In genomic region chr12:52618866-52619265, GRCh38 we compare ENCODE assay signal across 17 cellular contexts. TPM values are rescaled to one million over a fixed set of nuclear protein-coding genes. Genes with fewer than 3 reads are reported as not detected.
DNase-seq lines count a peak whose midpoint lies in the region; ATAC-seq and TF ChIP-seq lines count a peak whose summit lies in the region.
"Had no signal": no experiment of that assay in that cellular context is flagged by ENCODE, and none has a peak within 500 bp of the region (broad histone marks: within the 10 kb centered on the region; RNA-seq: fewer than 3 reads in every experiment).

No MANE protein-coding gene starts in this region.

- H2BK12ac ChIP-seq in neuronal stem cell (ENCODE audit: low read length): no peak overlapping the region

- H4K91ac ChIP-seq in neuronal stem cell (ENCODE audit: low read depth, low read length, poor library complexity): no peak overlapping the region

- no peaks in the 10 kb centered on the region for H4K20me1 ChIP-seq in neural progenitor cell (ENCODE audit: low read depth)
- H4K20me1 ChIP-seq: BLaER1 treated with 17β-estradiol and CSF1 and Interleukin-3, amounts not matched to agents 10 nM and 100 nM had no signal

- H2AFZ ChIP-seq in neuronal stem cell (ENCODE audit: low read length) (no peak overlapping the region), neural progenitor cell (replicated peaks) (no peak overlapping the region)

- no peaks in the 10 kb centered on the region for H3K36me3 ChIP-seq in CD8-positive, alpha-beta T cell (ENCODE audit: insufficient read depth, low read length)
- H3K36me3 ChIP-seq in neuronal stem cell (replicated peaks in 1 of 2; ENCODE audit: control insufficient read depth in 2 of 2, insufficient read depth in 2 of 2, low read length in 2 of 2) (no peaks in the 10 kb centered on the region), neural progenitor cell (no peaks in the 10 kb centered on the region)
- H3K36me3 ChIP-seq: BLaER1 treated with 17β-estradiol and CSF1 and Interleukin-3, amounts not matched to agents 10 nM and 100 nM; HAP-1 had no signal

- H3K27ac ChIP-seq in CD8-positive, alpha-beta T cell (ENCODE audit: low read depth, low read length): no peak overlapping the region
- no peak overlapping the region for H3K27ac ChIP-seq in neuronal stem cell (replicated peaks; ENCODE audit: low read length)
- no peak overlapping the region for H3K27ac ChIP-seq in neural progenitor cell

- no peak overlapping the region for H4K8ac ChIP-seq in neuronal stem cell (ENCODE audit: low read depth, low read length)

- H3K36me3 Mint-ChIP-seq in activated naive CD4-positive, alpha-beta T cell treated with anti-CD3 and anti-CD28 coated beads, Interleukin-2, amount 50 U/mL, for 24 hours: peaks cover 1% of the 10 kb centered on the region
- H3K36me3 Mint-ChIP-seq in CD8-positive, alpha-beta T cell: no peaks in the 10 kb centered on the region
- no peaks in the 10 kb centered on the region for H3K36me3 Mint-ChIP-seq in neural progenitor cell
- H3K36me3 Mint-ChIP-seq: CD4-positive, CD25-positive, alpha-beta regulatory T cell had no signal

- H3K9me3 Mint-ChIP-seq in activated naive CD4-positive, alpha-beta T cell treated with anti-CD3 and anti-CD28 coated beads, Interleukin-2, amount 50 U/mL, for 24 hours: no peaks in the 10 kb centered on the region
- no peaks in the 10 kb centered on the region for H3K9me3 Mint-ChIP-seq in CD8-positive, alpha-beta T cell
- H3K9me3 Mint-ChIP-seq in neural progenitor cell: no peaks in the 10 kb centered on the region

- POLR2A ChIA-PET in CD8-positive, alpha-beta T cell (lab: Charles Lee): interaction anchor here (1.2 to 1.7 kb wide), 3 partner anchors 8 to 17 kb away, joined by 3 to 6 read pairs (median 6); no protein-coding TSS in a partner anchor

- peak overlapping the region; percentile 20 for H2AK5ac ChIP-seq in neuronal stem cell (ENCODE audit: low read depth, low read length)

- H2BK5ac ChIP-seq in neuronal stem cell (ENCODE audit: low read length): no peak overlapping the region

- no peak overlapping the region for H3K4ac ChIP-seq in neuronal stem cell (ENCODE audit: low read length)

- peaks cover 98% of the 10 kb centered on the region for H3K4me1 Mint-ChIP-seq in activated naive CD4-positive, alpha-beta T cell treated with anti-CD3 and anti-CD28 coated beads, Interleukin-2, amount 50 U/mL, for 24 hours
- peaks cover 58% of the 10 kb centered on the region for H3K4me1 Mint-ChIP-seq in CD8-positive, alpha-beta T cell (ENCODE audit: low read depth)
- H3K4me1 Mint-ChIP-seq in neural progenitor cell: peaks cover 5% of the 10 kb centered on the region

- no peak overlapping the region for H3K9ac ChIP-seq in neuronal stem cell (ENCODE audit: low read depth, low read length, poor library complexity)
- no peak overlapping the region for H3K9ac ChIP-seq in neural progenitor cell
- H3K9ac ChIP-seq: BLaER1 treated with 17β-estradiol and CSF1 and Interleukin-3, amounts not matched to agents 10 nM and 100 nM had no signal

- no peak for ATAC-seq in CD8-positive, alpha-beta T cell
- ATAC-seq: GM12878 had no signal

- DNase-seq in activated naive CD4-positive, alpha-beta T cell treated with anti-CD3 and anti-CD28 coated beads, Interleukin-2, amount 50 U/mL, for 16 hours: no peak
- DNase-seq in CD8-positive, alpha-beta T cell: peak in 1 of 7 experiments; percentile 42
- peak; percentile 39 for DNase-seq in ecto neural progenitor cell (ENCODE audit: low spot score)
- DNase-seq in neuronal stem cell (ENCODE audit: low spot score): no peak
- DNase-seq in NOMO-1 treated with DMSO at 0.1 percent for 48 hours (lab: John Stamatoyannopoulos, UW; ENCODE audit: unreplicated experiment): no peak
- no peak for DNase-seq in NCI-H1105 (lab: John Stamatoyannopoulos, UW)
- no peak for DNase-seq in neural progenitor cell (ENCODE audit: low spot score)
- DNase-seq: ACHN; CD4-positive, CD25-positive, alpha-beta regulatory T cell; DMS79; GOT3 had no signal

- H2BK120ac ChIP-seq in neuronal stem cell (ENCODE audit: low read depth, low read length): no peak overlapping the region

- intact Hi-C loops in CD8-positive, alpha-beta T cell (cut with DNase I, micrococcal nuclease): no loop called here

- H3K18ac ChIP-seq in neuronal stem cell (ENCODE audit: low read length): no peak overlapping the region

- H3K27me3 ChIP-seq in CD8-positive, alpha-beta T cell (ENCODE audit: insufficient read depth, low read length): no peaks in the 10 kb centered on the region
- H3K27me3 ChIP-seq in neuronal stem cell (ENCODE audit: control insufficient read depth in 3 of 3, insufficient read depth in 3 of 3, low read depth in 1 of 3, low read length in 3 of 3) (peaks cover 0 to 13% (median 0%) of the 10 kb centered on the region in 3 experiments), neural progenitor cell (no peaks in the 10 kb centered on the region)
- H3K27me3 ChIP-seq: BLaER1 treated with 17β-estradiol and CSF1 and Interleukin-3, amounts not matched to agents 10 nM and 100 nM had no signal

- no peak overlapping the region for H3K14ac ChIP-seq in neuronal stem cell (ENCODE audit: low read length)

- no peaks in the 10 kb centered on the region for H3K79me1 ChIP-seq in neuronal stem cell (ENCODE audit: low read depth, low read length)

- H3K27ac Mint-ChIP-seq in activated naive CD4-positive, alpha-beta T cell treated with anti-CD3 and anti-CD28 coated beads, Interleukin-2, amount 50 U/mL, for 24 hours: peak overlapping the region; percentile 4
- peak overlapping the region; percentile 3 for H3K27ac Mint-ChIP-seq in CD8-positive, alpha-beta T cell
- H3K27ac Mint-ChIP-seq in neural progenitor cell: no peak overlapping the region

- H3K23ac ChIP-seq in neuronal stem cell (ENCODE audit: low read depth, low read length, poor library complexity): no peak overlapping the region

- H3K4me3 ChIP-seq in CD8-positive, alpha-beta T cell (ENCODE audit: low read depth, low read length): no peak overlapping the region
- H3K4me3 ChIP-seq in neuronal stem cell (ENCODE audit: low read length in 2 of 2) (no peak overlapping the region), neural progenitor cell (no peak overlapping the region)
- H3K4me3 ChIP-seq: BLaER1 treated with 17β-estradiol and CSF1 and Interleukin-3, amounts not matched to agents 10 nM and 100 nM; GM12878; HAP-1 had no signal

- H3K4me2 ChIP-seq in neuronal stem cell (ENCODE audit: insufficient read depth, low read length, poor library complexity, severe bottlenecking): no peak overlapping the region
- no peak overlapping the region for H3K4me2 ChIP-seq in neural progenitor cell
- H3K4me2 ChIP-seq: BLaER1 treated with 17β-estradiol and CSF1 and Interleukin-3, amounts not matched to agents 10 nM and 100 nM had no signal

- WGBS in neuronal stem cell (ENCODE audit: extremely low coverage in 2 of 2, insufficient read length in 2 of 2, insufficient replicate concordance in 1 of 2), 2 donors: no CpG with 5 or more reads among the region's 2 CpGs

- H3K4me1 ChIP-seq in CD8-positive, alpha-beta T cell (ENCODE audit: insufficient read depth, low read length): peaks cover 57% of the 10 kb centered on the region
- H3K4me1 ChIP-seq in neuronal stem cell (ENCODE audit: control insufficient read depth in 2 of 2, insufficient read depth in 1 of 2, low read depth in 1 of 2, low read length in 2 of 2) (peaks cover 0 to 9% of the 10 kb centered on the region in 2 donors), neural progenitor cell (peaks cover 21% of the 10 kb centered on the region)

- no peaks in the 10 kb centered on the region for H3K79me2 ChIP-seq in neural progenitor cell (ENCODE audit: low read depth)

- H3K4me3 Mint-ChIP-seq in activated naive CD4-positive, alpha-beta T cell treated with anti-CD3 and anti-CD28 coated beads, Interleukin-2, amount 50 U/mL, for 24 hours: no peak overlapping the region
- no peak overlapping the region for H3K4me3 Mint-ChIP-seq in CD8-positive, alpha-beta T cell
- H3K4me3 Mint-ChIP-seq in neural progenitor cell: no peak overlapping the region
- H3K4me3 Mint-ChIP-seq: CD4-positive, CD25-positive, alpha-beta regulatory T cell had no signal

- no peaks in the 10 kb centered on the region for H3K27me3 Mint-ChIP-seq in activated naive CD4-positive, alpha-beta T cell treated with anti-CD3 and anti-CD28 coated beads, Interleukin-2, amount 50 U/mL, for 24 hours
- H3K27me3 Mint-ChIP-seq in CD8-positive, alpha-beta T cell (ENCODE audit: low read depth): no peaks in the 10 kb centered on the region
- H3K27me3 Mint-ChIP-seq in neural progenitor cell (ENCODE audit: insufficient read depth, low read depth): peaks cover 3% of the 10 kb centered on the region

- TF ChIP-seq CTCF in CD8-positive, alpha-beta T cell (IDR thresholded peaks at IDR 0.05): no peak
- TF ChIP-seq CTCF in neural progenitor cell (IDR thresholded peaks at IDR 0.05): no peak

- no peaks in the 10 kb centered on the region for H3K9me3 ChIP-seq in CD8-positive, alpha-beta T cell (ENCODE audit: low read length)
- H3K9me3 ChIP-seq in neuronal stem cell (replicated peaks in 1 of 2; ENCODE audit: control insufficient read depth in 2 of 2, insufficient read depth in 1 of 2, low read depth in 1 of 2, low read length in 2 of 2): no peaks in the 10 kb centered on the region
- H3K9me3 ChIP-seq in neural progenitor cell (ENCODE audit: low read depth): no peaks in the 10 kb centered on the region
- H3K9me3 ChIP-seq: HAP-1 had no signal

- no peak overlapping the region for H2BK15ac ChIP-seq in neuronal stem cell (ENCODE audit: low read length)

- CTCF ChIA-PET in CD8-positive, alpha-beta T cell (lab: Charles Lee): interaction anchor here (0.9 to 2.6 kb wide), 5 partner anchors 9 to 95 kb away, joined by 3 to 11 read pairs (median 4); no protein-coding TSS in a partner anchor

- no peaks in the 10 kb centered on the region for H3F3A ChIP-seq in neural progenitor cell (ENCODE audit: low read depth)

RNA-seq across cellular contexts. Expression of gene KRT73, which starts 0.5 kb away (rescaled TPM):
- 1 to 10 TPM; 7.8 to 8.1 TPM for total RNA-seq in CD8-positive, alpha-beta T cell
- polyA plus RNA-seq in neuronal stem cell (2013, experiment 1 of 2): not detected
- polyA plus RNA-seq in neuronal stem cell (2013, experiment 2 of 2): not detected
- not detected in 2 replicates for total RNA-seq in neural progenitor cell (ENCODE audit: low replicate concordance)
- total RNA-seq: A172, G401, GM12878 had no signal
- polyA plus RNA-seq: GM12878 had no signal

RNA-seq across cellular contexts. Expression of gene KRT72, which starts 17.6 kb away (rescaled TPM):
- total RNA-seq in CD8-positive, alpha-beta T cell: 1 to 10 TPM; 5.6 to 5.8 TPM
- polyA plus RNA-seq in neuronal stem cell (2013, experiment 1 of 2): not detected
- polyA plus RNA-seq in neuronal stem cell (2013, experiment 2 of 2): not detected
- not detected in 2 replicates for total RNA-seq in neural progenitor cell (ENCODE audit: low replicate concordance)
- total RNA-seq: A172, G401, GM12878 had no signal
- polyA plus RNA-seq: GM12878 had no signal

RNA-seq across cellular contexts. Expression of gene KRT2, which starts 33.1 kb away (rescaled TPM):
- 1 to 10 TPM; 1.4 TPM for total RNA-seq in CD8-positive, alpha-beta T cell
- polyA plus RNA-seq in neuronal stem cell (2013, experiment 1 of 2): not detected
- not detected for polyA plus RNA-seq in neuronal stem cell (2013, experiment 2 of 2)
- not detected in 2 replicates for total RNA-seq in neural progenitor cell (ENCODE audit: low replicate concordance)
- total RNA-seq: A172, G401 had no signal

RNA-seq across cellular contexts. Expression of gene KRT74, which starts 45.2 kb away (rescaled TPM):
- total RNA-seq in CD8-positive, alpha-beta T cell: not detected
- polyA plus RNA-seq in neuronal stem cell (2013, experiment 1 of 2): not detected
- polyA plus RNA-seq in neuronal stem cell (2013, experiment 2 of 2): not detected
- not detected in 2 replicates for total RNA-seq in neural progenitor cell (ENCODE audit: low replicate concordance)
- total RNA-seq: A172; CD4-positive, CD25-positive, alpha-beta regulatory T cell; G401; GM12878 had no signal
- polyA plus RNA-seq: CD4-positive, CD25-positive, alpha-beta regulatory T cell; GM12878 had no signal
